Comparison of ENCODE assay signal across 8 cellular contexts in genomic region chr19:29610574-29611271, GRCh38.
DNase-seq lines count a peak whose midpoint lies in the region; ATAC-seq and TF ChIP-seq lines count a peak whose summit lies in the region.

No MANE protein-coding gene starts in this region.

- in situ Hi-C loops in GM13976 (cut with MboI; ENCODE audit: low sequenced_read_pairs, unreplicated experiment): loop anchor here (10.0 kb wide), 1 partner anchor 74 kb away; no protein-coding TSS in a partner anchor
- in situ Hi-C loops in brain microvascular endothelial cell (cut with HindIII; ENCODE audit: low pct_ligation_motif_present, low sequenced_read_pairs): no loop called here

- no peak overlapping the region for H3K4me3 ChIP-seq in brain microvascular endothelial cell (ENCODE audit: low read depth, low read length)

- TF ChIP-seq CTCF in 22Rv1 (IDR thresholded peaks at IDR 0.05) (peak; percentile 89), GM13976 (IDR thresholded peaks at IDR 0.05; ENCODE audit: borderline replicate concordance, control extremely low read depth, extremely low read depth, insufficient read depth, missing control alignments) (peak; percentile 95), brain microvascular endothelial cell (IDR thresholded peaks at IDR 0.05; ENCODE audit: low read depth, low read length, missing control alignments) (peak; percentile 94)

- DNase-seq in GM13976 (ENCODE audit: low spot score): peak; percentile 92
- DNase-seq in NCI-H1930 (lab: John Stamatoyannopoulos, UW): peak; percentile 42 to 74
- peak; percentile 80 for DNase-seq in UCSD-AML1 (lab: John Stamatoyannopoulos, UW; ENCODE audit: unreplicated experiment)
- DNase-seq in brain microvascular endothelial cell: peak; percentile 76
- peak; percentile 95 for DNase-seq in iPS-NIHi7 (ENCODE audit: extremely low spot score)
- DNase-seq in stimulated activated CD4-positive, alpha-beta T cell treated with anti-CD3 and anti-CD28 coated beads, Interleukin-15, amount 100 ng/mL, for 48 hours (ENCODE audit: low read depth in 2 of 2): peak; percentile 70 to 84

- no peak overlapping the region for H3K27ac ChIP-seq in 22Rv1
- peak overlapping the region; percentile 18 for H3K27ac ChIP-seq in brain microvascular endothelial cell

- peak; percentile 74 for ATAC-seq in HG02870 (IDR thresholded peaks at IDR 0.05; ENCODE audit: unreplicated experiment)

- H3K36me3 ChIP-seq in brain microvascular endothelial cell (replicated peaks): peaks cover 32% of the 10 kb centered on the region

- H3K27me3 ChIP-seq in brain microvascular endothelial cell (replicated peaks): no peaks in the 10 kb centered on the region
